In the genomic region with DNA sequence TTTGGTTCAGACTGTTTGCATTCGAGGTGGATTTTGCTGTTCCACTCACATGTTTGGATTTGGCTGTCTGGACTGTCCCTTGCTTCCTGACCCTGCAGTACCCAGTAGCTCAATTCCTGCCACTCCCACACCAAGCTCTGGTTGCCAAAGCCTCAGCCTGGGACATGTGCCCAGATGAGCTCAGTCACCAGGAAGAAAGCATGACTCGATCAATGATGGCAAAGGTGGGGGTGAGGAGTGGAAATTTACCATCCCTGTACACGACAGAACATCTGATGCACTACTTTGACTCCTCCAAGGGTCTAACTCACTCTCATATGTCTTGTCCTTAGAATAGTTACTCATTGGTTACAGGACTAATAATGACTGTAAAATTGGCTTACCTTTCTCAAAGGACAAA, we compare ENCODE assay signal across 10 cellular contexts. TPM values are rescaled to one million over a fixed set of nuclear protein-coding genes. Genes with fewer than 3 reads are reported as not detected.
DNase-seq lines count a peak whose midpoint lies in the region; ATAC-seq, FAIRE-seq and TF ChIP-seq lines count a peak whose summit lies in the region.
"Had no signal": no experiment of that assay in that cellular context is flagged by ENCODE, and none has a peak within 500 bp of the region (broad histone marks: within the 10 kb centered on the region; RNA-seq: fewer than 3 reads in every experiment).

No MANE protein-coding gene starts in this region.

- H3K4me1 ChIP-seq in aorta (ENCODE audit: control insufficient read depth in 1 of 2, insufficient read depth in 2 of 2, low read length in 2 of 2), result peaks cover 1 to 10% of the 10 kb centered on the region in 2 donors

- no peaks in the 10 kb centered on the region for H3K9me3 ChIP-seq in aorta (ENCODE audit: control insufficient read depth, low read length)

- no peak overlapping the region for H3K4me3 ChIP-seq in aorta (ENCODE audit: low read length in 2 of 2)

- intact Hi-C loops in aorta (cut with DNase I), result no loop called here

- FAIRE-seq in GM12891 (lab: Jason Lieb, UNC), result no peak

- H3K36me3 ChIP-seq in aorta (ENCODE audit: control insufficient read depth in 1 of 2, insufficient read depth in 2 of 2, low read length in 1 of 2), result no peaks in the 10 kb centered on the region

- DNase-seq in DMS 273 (lab: John Stamatoyannopoulos, UW; ENCODE audit: unreplicated experiment) (peak; percentile 1), DMS 273 treated with DMSO at 0.1 percent for 48 hours (lab: John Stamatoyannopoulos, UW) (no peak), cerebellar cortex (ENCODE audit: low spot score) (peak; percentile 84), iris pigment epithelial cell (ENCODE audit: low read depth) (peak; percentile 30), aorta (peak; percentile 85 to 89), GM12891 (ENCODE audit: insufficient read length, low spot score) (no peak)
- DNase-seq: stimulated activated CD4-positive, alpha-beta T cell treated with anti-CD3 and anti-CD28 coated beads, Interleukin-2, amount 100 ng/mL, for 48 hours had no signal

- no peaks in the 10 kb centered on the region for H3K27me3 ChIP-seq in aorta (ENCODE audit: control insufficient read depth in 1 of 2, insufficient read depth in 2 of 2, low read length in 1 of 2)

- no peak for TF ChIP-seq POLR2A in GM12891 (IDR thresholded peaks at IDR 0.05; ENCODE audit: low read depth, low read length)

- peak; percentile 88 for ATAC-seq in aorta (ENCODE audit: low FRiP score)
- ATAC-seq in GM21825 (IDR thresholded peaks at IDR 0.05; ENCODE audit: unreplicated experiment), result no peak
- ATAC-seq in GM21619 (IDR thresholded peaks at IDR 0.05; ENCODE audit: unreplicated experiment), result no peak

- H3K27ac ChIP-seq in aorta (ENCODE audit: low read depth in 1 of 2, low read length in 2 of 2), result peak overlapping the region; percentile 54 to 90
- H3K27ac ChIP-seq: 22Rv1 had no signal

- 4 to 5% methylated on average over 3 of the region's 3 CpGs for WGBS in aorta, 2 donors

TF ChIP-seq in GM12891, 5 proteins besides CTCF, POLR2A, EP300 and RAD21:
- TF ChIP-seq POLR2AphosphoS5 (IDR thresholded peaks at IDR 0.05; ENCODE audit: low read depth, low read length) (no peak), TAF1 (IDR thresholded peaks at IDR 0.05; ENCODE audit: low read depth, low read length) (no peak), SPI1 (IDR thresholded peaks at IDR 0.05; ENCODE audit: low read depth, low read length) (no peak), PAX5 (IDR thresholded peaks at IDR 0.05; ENCODE audit: insufficient read depth, low read length, severe bottlenecking) (no peak), POU2F2 (IDR thresholded peaks at IDR 0.05; ENCODE audit: low read depth, low read length) (no peak)
TF ChIP-seq in GM12891: peak in this region for 0.

RNA-seq across cellular contexts. Expression of a gene that starts 45.2 kb away (rescaled TPM):
- total RNA-seq in aorta, result 100 to 1,000 TPM; 108 to 118 TPM
- 10 to 100 TPM; 12.1 to 13.9 TPM for polyA plus RNA-seq in aorta
- polyA plus RNA-seq in GM12891 (2012; ENCODE audit: low read depth, missing spikeins), result not detected

Comparison
In these comparisons a context has a peak if more than half of its experiments do, and no peak if none do; other contexts are left out.
1. DNase-seq: peak in DMS 273 (single experiment), cerebellar cortex (single experiment), iris pigment epithelial cell (single experiment) and aorta (2 of 2); none in DMS 273 treated with DMSO at 0.1 percent for 48 hours (single experiment) and GM12891 (single experiment).